8 cellular contexts compared by ENCODE assay signal in the genomic region with DNA sequence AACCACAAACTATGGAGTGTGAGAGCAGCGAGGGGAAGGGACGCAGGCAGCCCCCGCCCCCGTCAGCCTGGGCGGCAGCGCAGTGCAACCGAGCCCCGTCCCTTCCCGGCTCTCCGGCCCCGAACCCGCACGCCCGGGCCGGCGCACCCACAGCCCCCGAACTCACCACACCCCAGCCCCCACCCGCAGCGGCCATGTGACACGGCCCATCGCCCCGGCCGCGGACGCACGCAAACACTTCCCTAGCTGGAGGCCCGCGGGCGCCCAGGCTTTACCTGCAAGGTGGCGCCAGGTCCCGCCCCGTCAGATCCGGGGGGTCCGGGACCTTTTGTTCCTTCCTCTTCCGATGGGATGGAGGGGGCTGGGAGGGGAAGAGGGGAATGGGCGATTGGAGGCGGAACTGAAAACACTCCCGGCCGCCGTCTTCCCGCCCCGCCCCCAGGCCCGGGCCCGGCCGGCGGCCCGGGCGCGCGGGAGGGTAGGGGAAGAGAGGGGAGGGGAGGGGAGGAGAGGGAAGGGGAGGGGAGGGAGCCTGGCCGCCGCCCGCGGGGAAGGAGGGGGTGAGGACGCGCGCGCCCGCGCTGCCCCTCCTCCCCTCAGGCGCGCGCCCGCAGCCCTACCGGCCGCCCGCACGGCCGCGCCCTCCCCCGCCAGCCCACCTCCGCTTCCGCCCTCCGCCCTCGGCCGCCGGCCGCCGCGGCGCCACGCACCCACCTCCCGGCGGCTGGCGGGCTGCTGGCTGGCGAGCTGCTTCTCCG. TPM values are rescaled to one million over a fixed set of nuclear protein-coding genes. Genes with fewer than 3 reads are reported as not detected.
DNase-seq lines count a peak whose midpoint lies in the region; ATAC-seq and TF ChIP-seq lines count a peak whose summit lies in the region.

SMAD2 (minus strand) TSS at position 574 of the 758 bp plus-strand sequence. CDS start 33,903 bp downstream, outside the sequence.

- peaks cover 0 to 21% of the 10 kb centered on the region in 2 donors for H3K4me1 ChIP-seq in lung (ENCODE audit: control insufficient read depth in 2 of 2, insufficient read depth in 2 of 2, low read length in 2 of 2)

- H3K4me1 Mint-ChIP-seq in activated CD4-positive, alpha-beta memory T cell treated with anti-CD3 and anti-CD28 coated beads for 36 hours (ENCODE audit: low read depth), result peaks cover 44% of the 10 kb centered on the region

- TF ChIP-seq CTCF in lung (IDR thresholded peaks at IDR 0.05; ENCODE audit: control extremely low read depth, extremely low read depth), result no peak

- no peaks in the 10 kb centered on the region for H3K27me3 Mint-ChIP-seq in activated CD4-positive, alpha-beta memory T cell treated with anti-CD3 and anti-CD28 coated beads for 36 hours

- peak within 1 kb of the TSS; percentile 98 to 100 for H3K27ac ChIP-seq in lung (ENCODE audit: low read depth in 1 of 2, low read length in 1 of 2)

- peak within 1 kb of the TSS; percentile 93 for H3K4me3 Mint-ChIP-seq in activated CD4-positive, alpha-beta memory T cell treated with anti-CD3 and anti-CD28 coated beads for 36 hours

- H3K4me3 ChIP-seq in lung, result peak within 1 kb of the TSS; percentile 81

- ATAC-seq in GM18909 (IDR thresholded peaks at IDR 0.05; ENCODE audit: poor library complexity, unreplicated experiment) (peak; percentile 44), HG03196 (IDR thresholded peaks at IDR 0.05; ENCODE audit: unreplicated experiment) (peak; percentile 30), lung (ENCODE audit: insufficient read depth, low FRiP score) (peak; percentile 59)

- intact Hi-C loops in activated CD4-positive, alpha-beta memory T cell treated with anti-CD3 and anti-CD28 coated beads for 36 hours (cut with micrococcal nuclease), result loop anchor here (2.0 to 5.0 kb wide), 5 partner anchors 67 to 779 kb away; partner anchors contain the start of gene HDHD2

- CTCF ChIA-PET in activated CD4-positive, alpha-beta memory T cell treated with anti-CD3 and anti-CD28 coated beads for 36 hours (lab: Charles Lee), result interaction anchor here (0.6 to 2.6 kb wide), 5 partner anchors 18 to 148 kb away, joined by 3 to 9 read pairs (median 3); no protein-coding TSS in a partner anchor

- peaks cover 22% of the 10 kb centered on the region for H3K36me3 Mint-ChIP-seq in activated CD4-positive, alpha-beta memory T cell treated with anti-CD3 and anti-CD28 coated beads for 36 hours

- no peaks in the 10 kb centered on the region for H3K9me3 Mint-ChIP-seq in activated CD4-positive, alpha-beta memory T cell treated with anti-CD3 and anti-CD28 coated beads for 36 hours

- H3K36me3 ChIP-seq in lung (ENCODE audit: control insufficient read depth in 2 of 2, insufficient read depth in 2 of 2, low read length in 2 of 2), result no peaks in the 10 kb centered on the region

- peak; percentile 81 for DNase-seq in AG08396 (ENCODE audit: low spot score)
- DNase-seq in NCI-H69 (lab: John Stamatoyannopoulos, UW), result peak; percentile 99
- peak; percentile 84 for DNase-seq in activated CD4-positive, alpha-beta memory T cell treated with anti-CD3 and anti-CD28 coated beads for 36 hours
- DNase-seq in ecto neural progenitor cell (ENCODE audit: low spot score), result peak; percentile 88
- DNase-seq in lung (ENCODE audit: low spot score), result peak; percentile 85
- peak; percentile 51 to 75 (median 69) for DNase-seq in stimulated activated CD4-positive, alpha-beta T cell treated with anti-CD3 and anti-CD28 coated beads, TNF-alpha, amount 100 ng/mL, for 24 hours (ENCODE audit: low read depth in 3 of 3)

- H3K9me3 ChIP-seq in lung (ENCODE audit: control insufficient read depth in 2 of 2, insufficient read depth in 1 of 2, low read length in 1 of 2), result no peaks in the 10 kb centered on the region

- POLR2A ChIA-PET in activated CD4-positive, alpha-beta memory T cell treated with anti-CD3 and anti-CD28 coated beads for 36 hours (lab: Charles Lee), result interaction anchor here (0.7 to 2.3 kb wide), 11 partner anchors 12 to 109 kb away, joined by 3 to 13 read pairs (median 5); no protein-coding TSS in a partner anchor

- WGBS in lung, 2 donors, result 0 to 1% methylated on average over 37 to 86 of the region's 87 CpGs

- no peaks in the 10 kb centered on the region for H3K27me3 ChIP-seq in lung (ENCODE audit: control insufficient read depth, insufficient read depth)

- peak within 1 kb of the TSS; percentile 96 for H3K27ac Mint-ChIP-seq in activated CD4-positive, alpha-beta memory T cell treated with anti-CD3 and anti-CD28 coated beads for 36 hours

RNA-seq across cellular contexts. Expression of gene SMAD2, which starts in this region (rescaled TPM):
- total RNA-seq in activated CD4-positive, alpha-beta memory T cell treated with anti-CD3 and anti-CD28 coated beads for 36 hours, result 100 to 1,000 TPM; 215 to 222 TPM
- 100 to 1,000 TPM; 129 to 161 TPM for total RNA-seq in lung
- 10 to 100 TPM; 30.6 to 51.7 TPM for polyA plus RNA-seq in lung

Comparison
In these comparisons a context has a peak if more than half of its experiments do, and no peak if none do; other contexts are left out.
1. Peak in every context shown above with its lines: DNase-seq, ATAC-seq, H3K4me3 ChIP-seq and H3K27ac ChIP-seq.